ENCODE assay signal across 18 cellular contexts in genomic region chr5:42366051-42366450, GRCh38. TPM values are rescaled to one million over a fixed set of nuclear protein-coding genes. Genes with fewer than 3 reads are reported as not detected.
DNase-seq lines count a peak whose midpoint lies in the region; ATAC-seq and TF ChIP-seq lines count a peak whose summit lies in the region.
"Had no signal": no experiment of that assay in that cellular context is flagged by ENCODE, and none has a peak within 500 bp of the region (broad histone marks: within the 10 kb centered on the region; RNA-seq: fewer than 3 reads in every experiment).

No MANE protein-coding gene starts in this region.

- no peak overlapping the region for H2AFZ ChIP-seq in osteoblast (ENCODE audit: low read length)

- no peak overlapping the region for H3K4me2 ChIP-seq in osteoblast (ENCODE audit: insufficient read depth, low read length)

- WGBS in ovary, 3 donors, result 58 to 67% (median 63%) methylated on average over 2 of the region's 2 CpGs

- no peak for TF ChIP-seq EP300 in ovary (IDR thresholded peaks at IDR 0.05)

- no peak for TF ChIP-seq POLR2A in ovary (IDR thresholded peaks at IDR 0.05)

- H3K27me3 ChIP-seq in ovary (no peaks in the 10 kb centered on the region), osteoblast (ENCODE audit: insufficient read depth, low read length) (no peaks in the 10 kb centered on the region)

- intact Hi-C loops in ovary (cut with DNase I), result no loop called here

- H3K36me3 ChIP-seq in ovary (no peaks in the 10 kb centered on the region), osteoblast (ENCODE audit: insufficient read depth, low read length) (no peaks in the 10 kb centered on the region)
- H3K36me3 ChIP-seq: HAP-1 had no signal

- ATAC-seq in GM19328 (IDR thresholded peaks at IDR 0.05; ENCODE audit: unreplicated experiment), result peak; percentile 53
- ATAC-seq in HG03039 (IDR thresholded peaks at IDR 0.05; ENCODE audit: unreplicated experiment), result peak; percentile 80
- no peak for ATAC-seq in HG02970 (IDR thresholded peaks at IDR 0.05; ENCODE audit: low FRiP score, unreplicated experiment)
- ATAC-seq: Panc1, T-helper 17 cell had no signal

- no peak overlapping the region for H3K27ac ChIP-seq in ovary
- H3K27ac ChIP-seq in osteoblast (ENCODE audit: low read depth, low read length), result no peak overlapping the region

- no peaks in the 10 kb centered on the region for H3K79me2 ChIP-seq in osteoblast (ENCODE audit: insufficient read depth, low read length)

- H3K4me3 ChIP-seq in GM12865 (ENCODE audit: low read depth, low read length) (no peak overlapping the region), ovary (no peak overlapping the region), osteoblast (ENCODE audit: insufficient read depth, low read length) (no peak overlapping the region)
- H3K4me3 ChIP-seq: HAP-1 had no signal

- no peak for TF ChIP-seq CTCF in GM12865 (IDR thresholded peaks at IDR 0.05; ENCODE audit: insufficient read depth, low read depth, low read length, missing control alignments)
- no peak for TF ChIP-seq CTCF in ovary (IDR thresholded peaks at IDR 0.05)
- TF ChIP-seq CTCF in osteoblast (IDR thresholded peaks at IDR 0.05; ENCODE audit: extremely low read depth, low read depth, low read length), result no peak

- H3K9me3 ChIP-seq in ovary (no peaks in the 10 kb centered on the region), osteoblast (ENCODE audit: low read depth, low read length) (no peaks in the 10 kb centered on the region)
- H3K9me3 ChIP-seq: HAP-1 had no signal

- DNase-seq in GM12865 (ENCODE audit: low read depth) (peak; percentile 1), dedifferentiated amniotic fluid mesenchymal stem cell (ENCODE audit: extremely low spot score) (peak; percentile 4), UCSD-AML1 (lab: John Stamatoyannopoulos, UW; ENCODE audit: unreplicated experiment) (no peak), ovary (no peak), osteoblast (ENCODE audit: insufficient read length, low spot score, missing footprints) (no peak)
- DNase-seq: C1 segment of cervical spinal cord, DMS153, EL, NCI-H1694, NCI-H446, NCI-H82, Right ventricle myocardium superior, T-helper 17 cell had no signal

- no peaks in the 10 kb centered on the region for H4K20me1 ChIP-seq in osteoblast (ENCODE audit: insufficient read depth, low read length)

- H3K4me1 ChIP-seq in ovary (ENCODE audit: insufficient read depth) (no peaks in the 10 kb centered on the region), osteoblast (ENCODE audit: insufficient read depth, low read length) (no peaks in the 10 kb centered on the region)

RNA-seq across cellular contexts. Expression of gene GHR, which starts 57.2 kb away (rescaled TPM):
- total RNA-seq in ovary (10 to 100 TPM in 2 of 7 donors, 1 to 10 TPM in 5; 4.3 to 10.8 (median 7.0) TPM), osteoblast (5.4 and 5.6 TPM in 2 replicates)
- 10 to 100 TPM in 1 of 2 donors, 1 to 10 TPM in 1; 4.7 to 17.4 TPM for polyA plus RNA-seq in ovary
- total RNA-seq: T-helper 17 cell had no signal

Comparison
In these comparisons a context has a peak if more than half of its experiments do, and no peak if none do; other contexts are left out.
1. DNase-seq: peak in GM12865 (single experiment) and dedifferentiated amniotic fluid mesenchymal stem cell (single experiment); none in UCSD-AML1 (single experiment), ovary (0 of 5) and osteoblast (single experiment).